In genomic region chr12:94667031-94667540, GRCh38 we compare ENCODE assay signal across 24 cellular contexts. TPM values are rescaled to one million over a fixed set of nuclear protein-coding genes. Genes with fewer than 3 reads are reported as not detected.
A peak's percentile ranks its signal among the peaks of the same experiment; 100 is the strongest.
DNase-seq lines count a peak whose midpoint lies in the region; ATAC-seq and TF ChIP-seq lines count a peak whose summit lies in the region.
"Had no signal": no experiment of that assay in that cellular context is flagged by ENCODE, and none has a peak within 500 bp of the region (broad histone marks: within the 10 kb centered on the region; RNA-seq: fewer than 3 reads in every experiment).

No MANE protein-coding gene starts in this region.

- no peaks in the 10 kb centered on the region for H3K27me3 Mint-ChIP-seq in WTC11 (ENCODE audit: low read depth)
- H3K27me3 Mint-ChIP-seq: CD4-positive, alpha-beta T cell had no signal

- H3K4me3 ChIP-seq in dorsolateral prefrontal cortex, result peak overlapping the region in 38 of 59 donors; percentile 1 to 57 (median 28)
- H3K4me3 ChIP-seq: A549; BLaER1 treated with 17β-estradiol and CSF1 and Interleukin-3, amounts not matched to agents 10 nM and 100 nM; GM12878; GM23338 had no signal

- no peaks in the 10 kb centered on the region for H3K9me3 Mint-ChIP-seq in WTC11
- H3K9me3 Mint-ChIP-seq: CD4-positive, alpha-beta T cell; CD8-positive, alpha-beta memory T cell; GM23338; H9 had no signal

- H3K4me3 Mint-ChIP-seq in WTC11, result no peak overlapping the region
- H3K4me3 Mint-ChIP-seq: CD14-positive monocyte; CD4-positive, alpha-beta T cell; CD8-positive, alpha-beta memory T cell; GM23338; H9 had no signal

- intact Hi-C loops in dorsolateral prefrontal cortex (cut with DNase I), result no loop called here

- H3K36me3 Mint-ChIP-seq in WTC11, result no peaks in the 10 kb centered on the region
- H3K36me3 Mint-ChIP-seq: CD14-positive monocyte; CD8-positive, alpha-beta memory T cell had no signal

- H3K27ac Mint-ChIP-seq in WTC11, result no peak overlapping the region
- H3K27ac Mint-ChIP-seq: CD14-positive monocyte; CD4-positive, alpha-beta T cell; CD8-positive, alpha-beta memory T cell; GM23338; H9 had no signal

- H3K27me3 ChIP-seq in dorsolateral prefrontal cortex (no peaks in the 10 kb centered on the region), layer of hippocampus (ENCODE audit: control insufficient read depth, insufficient read depth, low read length) (no peaks in the 10 kb centered on the region)
- H3K27me3 ChIP-seq: BLaER1 treated with 17β-estradiol and CSF1 and Interleukin-3, amounts not matched to agents 10 nM and 100 nM had no signal

- in situ Hi-C loops in GM13977 (cut with MboI; ENCODE audit: low pct_unique_long_range_greater_than_20kb, low sequenced_read_pairs, unreplicated experiment), result no loop called here

- CTCF ChIA-PET in WTC11 (lab: Charles Lee), result interaction anchor here (0.7 to 1.2 kb wide), 2 partner anchors 52 to 208 kb away, joined by 3 read pairs; no protein-coding TSS in a partner anchor

- ATAC-seq in GM21786 (IDR thresholded peaks at IDR 0.05; ENCODE audit: unreplicated experiment) (no peak), WTC11 (no peak)
- ATAC-seq: A549, GM12878, GM23338, HCT116 had no signal

- H3K27ac ChIP-seq in dorsolateral prefrontal cortex (peak overlapping the region in 34 of 59 donors; percentile 3 to 84 (median 52)), layer of hippocampus (ENCODE audit: low read depth, low read length) (peak overlapping the region; percentile 4)
- H3K27ac ChIP-seq: A549; BLaER1 treated with 17β-estradiol and CSF1 and Interleukin-3, amounts not matched to agents 10 nM and 100 nM had no signal

- DNase-seq in dorsolateral prefrontal cortex (no peak), pons (ENCODE audit: low spot score) (peak; percentile 66), superior temporal gyrus (ENCODE audit: extremely low spot score) (peak; percentile 75), GM13977 (ENCODE audit: low spot score) (no peak), WTC11 (ENCODE audit: low spot score) (no peak)
- DNase-seq: 8988T; ACHN; AML-193; BE2C; CD4-positive, alpha-beta T cell; CD8-positive, alpha-beta memory T cell; DMS 273 treated with DMSO at 0.1 percent for 48 hours; DMS79; EL; GDM1; H9 had no signal

- H3K4me1 Mint-ChIP-seq in WTC11, result no peaks in the 10 kb centered on the region; the same call in 1 of the 2 replicates

- TF ChIP-seq CTCF in dorsolateral prefrontal cortex (IDR thresholded peaks at IDR 0.05 in 54 of 56, conservative IDR thresholded peaks at IDR 0.05 in 2 of 56; ENCODE audit: low read depth in 1 of 56, partially characterized antibody in 56 of 56) (no peak), GM13977 (IDR thresholded peaks at IDR 0.05; ENCODE audit: extremely low read depth, insufficient read depth, missing control alignments) (no peak), WTC11 (IDR thresholded peaks at IDR 0.05) (no peak)

- POLR2A ChIA-PET in WTC11 (lab: Charles Lee), result no interaction called here

TF ChIP-seq in WTC11, 78 proteins besides CTCF, POLR2A, EP300 and RAD21:
- TF ChIP-seq NFYB (CRISPR knock-in tag; conservative IDR thresholded peaks at IDR 0.05; ENCODE audit: low read depth) (no peak), FOXP1 (CRISPR knock-in tag; IDR thresholded peaks at IDR 0.05; ENCODE audit: borderline replicate concordance) (no peak), CREB1 (CRISPR knock-in tag; IDR thresholded peaks at IDR 0.05) (no peak), ZNF121 (CRISPR knock-in tag; IDR thresholded peaks at IDR 0.05) (no peak)
- TF ChIP-seq, protein P1, sequence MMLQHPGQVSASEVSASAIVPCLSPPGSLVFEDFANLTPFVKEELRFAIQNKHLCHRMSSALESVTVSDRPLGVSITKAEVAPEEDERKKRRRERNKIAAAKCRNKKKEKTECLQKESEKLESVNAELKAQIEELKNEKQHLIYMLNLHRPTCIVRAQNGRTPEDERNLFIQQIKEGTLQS (CRISPR knock-in tag; conservative IDR thresholded peaks at IDR 0.05), result no peak
- TF ChIP-seq, protein P2, sequence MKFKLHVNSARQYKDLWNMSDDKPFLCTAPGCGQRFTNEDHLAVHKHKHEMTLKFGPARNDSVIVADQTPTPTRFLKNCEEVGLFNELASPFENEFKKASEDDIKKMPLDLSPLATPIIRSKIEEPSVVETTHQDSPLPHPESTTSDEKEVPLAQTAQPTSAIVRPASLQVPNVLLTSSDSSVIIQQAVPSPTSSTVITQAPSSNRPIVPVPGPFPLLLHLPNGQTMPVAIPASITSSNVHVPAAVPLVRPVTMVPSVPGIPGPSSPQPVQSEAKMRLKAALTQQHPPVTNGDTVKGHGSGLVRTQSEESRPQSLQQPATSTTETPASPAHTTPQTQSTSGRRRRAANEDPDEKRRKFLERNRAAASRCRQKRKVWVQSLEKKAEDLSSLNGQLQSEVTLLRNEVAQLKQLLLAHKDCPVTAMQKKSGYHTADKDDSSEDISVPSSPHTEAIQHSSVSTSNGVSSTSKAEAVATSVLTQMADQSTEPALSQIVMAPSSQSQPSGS (CRISPR knock-in tag; IDR thresholded peaks at IDR 0.05; ENCODE audit: borderline replicate concordance, low read depth), result no peak

RNA-seq across cellular contexts. Expression of gene TMCC3, which starts 16.7 kb away (rescaled TPM):
- total RNA-seq in dorsolateral prefrontal cortex, result 100 to 1,000 TPM in 1 of 120 experiments, 10 to 100 TPM in 115, 1 to 10 TPM in 4; 8.4 to 120 (median 24.4) TPM
- 2.0 to 2.4 TPM (median 2.2 TPM) in 3 replicates for total RNA-seq in WTC11 (2021)

Comparison
In these comparisons a context has a peak if more than half of its experiments do, and no peak if none do; other contexts are left out.
1. DNase-seq: peak in pons (single experiment) and superior temporal gyrus (single experiment); none in dorsolateral prefrontal cortex (0 of 10), GM13977 (single experiment) and WTC11 (single experiment).